In the genomic region with DNA sequence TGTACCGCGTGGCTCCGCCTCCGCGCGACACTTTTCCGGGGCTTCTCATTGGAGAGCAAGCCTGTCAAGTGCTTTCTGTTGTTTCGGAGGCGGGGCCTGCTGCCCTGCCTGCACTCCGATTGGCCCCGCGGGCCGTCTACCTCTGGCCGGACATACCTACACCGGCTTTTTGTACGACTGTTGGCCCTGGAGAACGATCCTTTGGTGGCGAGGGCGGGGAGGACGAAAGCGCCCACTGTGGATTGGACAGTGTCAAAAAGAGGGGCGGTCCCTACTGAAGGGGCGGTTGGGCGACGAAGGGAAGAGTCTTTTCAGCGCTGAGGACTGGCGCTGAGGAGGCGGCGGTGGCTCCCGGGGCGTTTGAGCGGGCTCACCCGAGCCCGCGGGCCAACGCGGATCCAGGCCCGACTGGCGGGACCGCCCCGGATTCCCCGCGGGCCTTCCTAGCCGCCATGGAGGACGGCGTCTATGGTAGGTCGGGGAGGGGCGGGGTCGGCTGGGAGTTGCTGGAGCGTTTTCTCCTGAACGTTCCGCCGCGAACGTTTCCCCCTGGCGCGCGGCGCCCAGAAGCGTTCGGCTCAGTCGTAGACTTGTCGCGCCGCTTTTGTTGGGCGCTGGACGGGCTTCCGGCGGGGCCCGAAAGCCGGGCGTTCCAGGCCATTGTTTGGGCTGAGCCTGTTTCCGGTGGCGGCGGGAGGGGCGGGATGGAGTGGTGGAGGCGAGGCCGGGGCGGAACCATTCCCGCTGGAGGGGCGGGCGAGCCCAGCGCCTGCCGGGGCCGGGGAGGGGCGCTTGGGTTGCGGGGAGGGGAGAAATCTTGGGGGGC, we compare ENCODE assay signal across 1 cellular context.
TF ChIP-seq lines count a peak whose summit lies in the region.

A gene with protein sequence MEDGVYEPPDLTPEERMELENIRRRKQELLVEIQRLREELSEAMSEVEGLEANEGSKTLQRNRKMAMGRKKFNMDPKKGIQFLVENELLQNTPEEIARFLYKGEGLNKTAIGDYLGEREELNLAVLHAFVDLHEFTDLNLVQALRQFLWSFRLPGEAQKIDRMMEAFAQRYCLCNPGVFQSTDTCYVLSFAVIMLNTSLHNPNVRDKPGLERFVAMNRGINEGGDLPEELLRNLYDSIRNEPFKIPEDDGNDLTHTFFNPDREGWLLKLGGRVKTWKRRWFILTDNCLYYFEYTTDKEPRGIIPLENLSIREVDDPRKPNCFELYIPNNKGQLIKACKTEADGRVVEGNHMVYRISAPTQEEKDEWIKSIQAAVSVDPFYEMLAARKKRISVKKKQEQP (plus strand): TSS at position 314 of the 826 bp plus-strand sequence. CDS start 139 bp downstream, at position 453.

TF ChIP-seq in HepG2, 621 proteins besides CTCF, POLR2A, EP300 and RAD21 (continued from another document and continues in another):
- TF ChIP-seq, protein P1, sequence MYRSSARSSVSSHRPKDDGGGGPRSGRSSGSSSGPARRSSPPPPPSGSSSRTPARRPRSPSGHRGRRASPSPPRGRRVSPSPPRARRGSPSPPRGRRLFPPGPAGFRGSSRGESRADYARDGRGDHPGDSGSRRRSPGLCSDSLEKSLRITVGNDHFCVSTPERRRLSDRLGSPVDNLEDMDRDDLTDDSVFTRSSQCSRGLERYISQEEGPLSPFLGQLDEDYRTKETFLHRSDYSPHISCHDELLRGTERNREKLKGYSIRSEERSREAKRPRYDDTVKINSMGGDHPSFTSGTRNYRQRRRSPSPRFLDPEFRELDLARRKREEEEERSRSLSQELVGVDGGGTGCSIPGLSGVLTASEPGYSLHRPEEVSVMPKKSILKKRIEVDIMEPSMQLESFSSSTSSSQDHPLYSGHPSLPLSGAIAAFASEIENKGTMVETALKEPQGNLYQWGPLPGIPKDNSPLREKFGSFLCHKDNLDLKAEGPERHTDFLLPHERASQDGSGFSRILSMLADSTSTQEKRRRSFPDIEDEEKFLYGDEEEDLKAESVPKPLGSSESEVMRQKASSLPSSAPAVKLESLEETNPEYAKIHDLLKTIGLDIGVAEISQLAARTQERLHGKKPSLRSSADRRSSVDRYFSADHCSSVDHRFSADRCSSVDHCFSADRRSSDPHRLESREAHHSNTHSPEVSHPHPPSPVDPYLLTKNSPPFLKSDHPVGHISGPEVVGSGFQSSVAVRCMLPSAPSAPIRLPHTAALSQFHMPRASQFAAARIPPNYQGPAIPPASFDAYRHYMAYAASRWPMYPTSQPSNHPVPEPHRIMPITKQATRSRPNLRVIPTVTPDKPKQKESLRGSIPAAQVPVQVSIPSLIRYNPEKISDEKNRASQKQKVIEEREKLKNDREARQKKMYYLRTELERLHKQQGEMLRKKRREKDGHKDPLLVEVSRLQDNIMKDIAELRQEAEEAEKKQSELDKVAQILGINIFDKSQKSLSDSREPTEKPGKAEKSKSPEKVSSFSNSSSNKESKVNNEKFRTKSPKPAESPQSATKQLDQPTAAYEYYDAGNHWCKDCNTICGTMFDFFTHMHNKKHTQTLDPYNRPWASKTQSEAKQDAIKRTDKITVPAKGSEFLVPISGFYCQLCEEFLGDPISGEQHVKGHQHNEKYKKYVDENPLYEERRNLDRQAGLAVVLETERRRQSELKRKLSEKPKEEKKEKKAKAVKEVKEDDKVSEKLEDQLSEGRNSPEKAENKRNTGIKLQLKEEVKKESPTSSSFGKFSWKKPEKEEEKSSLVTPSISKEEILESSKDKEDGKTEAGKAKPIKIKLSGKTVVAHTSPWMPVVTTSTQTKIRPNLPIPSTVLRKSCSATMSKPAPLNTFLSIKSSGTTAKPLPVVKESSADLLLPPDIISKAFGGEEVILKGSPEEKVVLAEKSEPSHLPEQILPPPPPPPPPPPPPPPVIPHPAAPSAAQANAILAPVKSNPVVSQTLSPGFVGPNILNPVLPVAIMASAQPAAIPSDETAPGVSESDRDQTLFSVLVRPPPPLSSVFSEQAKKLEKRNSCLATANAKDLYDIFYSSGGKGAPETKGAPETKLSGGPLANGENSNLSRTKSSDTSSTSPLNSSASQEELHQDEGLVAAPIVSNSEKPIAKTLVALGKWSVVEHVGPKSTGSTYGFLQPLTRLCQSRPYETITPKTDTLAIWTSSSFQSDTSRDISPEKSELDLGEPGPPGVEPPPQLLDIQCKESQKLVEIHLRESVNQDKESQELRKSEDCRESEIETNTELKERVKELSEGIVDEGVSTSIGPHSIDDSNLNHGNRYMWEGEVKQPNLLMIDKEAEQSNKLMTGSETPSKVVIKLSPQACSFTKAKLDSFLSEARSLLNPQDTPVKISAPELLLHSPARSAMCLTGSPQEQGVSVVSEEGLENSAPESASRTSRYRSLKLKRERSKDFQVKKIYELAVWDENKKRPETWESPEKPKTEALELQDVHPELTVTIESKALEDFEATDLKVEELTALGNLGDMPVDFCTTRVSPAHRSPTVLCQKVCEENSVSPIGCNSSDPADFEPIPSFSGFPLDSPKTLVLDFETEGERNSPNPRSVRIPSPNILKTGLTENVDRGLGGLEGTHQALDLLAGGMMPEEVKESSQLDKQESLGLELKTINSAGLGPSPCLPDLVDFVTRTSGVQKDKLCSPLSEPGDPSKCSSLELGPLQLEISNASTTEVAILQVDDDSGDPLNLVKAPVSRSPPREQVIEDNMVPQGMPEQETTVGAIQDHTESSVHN (CRISPR knock-in tag; IDR thresholded peaks at IDR 0.05): 0 out of 2 replicates have a peak, but pooled peaks have one; percentile 48
- no peak for TF ChIP-seq PAWR (CRISPR knock-in tag; IDR thresholded peaks at IDR 0.05; ENCODE audit: borderline replicate concordance)
- no peak; the same call in 1 of the 2 replicates for TF ChIP-seq REPIN1 (CRISPR knock-in tag; IDR thresholded peaks at IDR 0.05; ENCODE audit: borderline replicate concordance, low read depth)
- TF ChIP-seq FOXO1 (CRISPR knock-in tag; IDR thresholded peaks at IDR 0.05): no peak
- TF ChIP-seq KDM6A (CRISPR knock-in tag; IDR thresholded peaks at IDR 0.05; ENCODE audit: low read depth): no peak
- TF ChIP-seq ZMYM4 (CRISPR knock-in tag; IDR thresholded peaks at IDR 0.05): 0 out of 2 replicates have a peak, but pooled peaks have one; percentile 23
- TF ChIP-seq TCF12 (IDR thresholded peaks at IDR 0.05): no peak
- no peak for TF ChIP-seq TCF12 (CRISPR knock-in tag; IDR thresholded peaks at IDR 0.05)
- TF ChIP-seq RCOR2 (CRISPR knock-in tag; IDR thresholded peaks at IDR 0.05): no peak
- no peak for TF ChIP-seq POLR2AphosphoS2 (IDR thresholded peaks at IDR 0.05; ENCODE audit: low read depth, low read length)
- TF ChIP-seq ZNF317 (CRISPR knock-in tag; IDR thresholded peaks at IDR 0.05): no peak
- TF ChIP-seq, protein P2, sequence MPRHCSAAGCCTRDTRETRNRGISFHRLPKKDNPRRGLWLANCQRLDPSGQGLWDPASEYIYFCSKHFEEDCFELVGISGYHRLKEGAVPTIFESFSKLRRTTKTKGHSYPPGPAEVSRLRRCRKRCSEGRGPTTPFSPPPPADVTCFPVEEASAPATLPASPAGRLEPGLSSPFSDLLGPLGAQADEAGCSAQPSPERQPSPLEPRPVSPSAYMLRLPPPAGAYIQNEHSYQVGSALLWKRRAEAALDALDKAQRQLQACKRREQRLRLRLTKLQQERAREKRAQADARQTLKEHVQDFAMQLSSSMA (CRISPR knock-in tag; IDR thresholded peaks at IDR 0.05): no peak
- TF ChIP-seq MYC (CRISPR knock-in tag; IDR thresholded peaks at IDR 0.05; ENCODE audit: borderline replicate concordance): peak; percentile 16; the same call in 1 of the 2 replicates
- TF ChIP-seq, protein P3, sequence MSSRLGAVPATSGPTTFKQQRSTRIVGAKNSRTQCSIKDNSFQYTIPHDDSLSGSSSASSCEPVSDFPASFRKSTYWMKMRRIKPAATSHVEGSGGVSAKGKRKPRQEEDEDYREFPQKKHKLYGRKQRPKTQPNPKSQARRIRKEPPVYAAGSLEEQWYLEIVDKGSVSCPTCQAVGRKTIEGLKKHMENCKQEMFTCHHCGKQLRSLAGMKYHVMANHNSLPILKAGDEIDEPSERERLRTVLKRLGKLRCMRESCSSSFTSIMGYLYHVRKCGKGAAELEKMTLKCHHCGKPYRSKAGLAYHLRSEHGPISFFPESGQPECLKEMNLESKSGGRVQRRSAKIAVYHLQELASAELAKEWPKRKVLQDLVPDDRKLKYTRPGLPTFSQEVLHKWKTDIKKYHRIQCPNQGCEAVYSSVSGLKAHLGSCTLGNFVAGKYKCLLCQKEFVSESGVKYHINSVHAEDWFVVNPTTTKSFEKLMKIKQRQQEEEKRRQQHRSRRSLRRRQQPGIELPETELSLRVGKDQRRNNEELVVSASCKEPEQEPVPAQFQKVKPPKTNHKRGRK (CRISPR knock-in tag; IDR thresholded peaks at IDR 0.05): no peak
- TF ChIP-seq, protein P4, sequence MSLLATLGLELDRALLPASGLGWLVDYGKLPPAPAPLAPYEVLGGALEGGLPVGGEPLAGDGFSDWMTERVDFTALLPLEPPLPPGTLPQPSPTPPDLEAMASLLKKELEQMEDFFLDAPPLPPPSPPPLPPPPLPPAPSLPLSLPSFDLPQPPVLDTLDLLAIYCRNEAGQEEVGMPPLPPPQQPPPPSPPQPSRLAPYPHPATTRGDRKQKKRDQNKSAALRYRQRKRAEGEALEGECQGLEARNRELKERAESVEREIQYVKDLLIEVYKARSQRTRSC (CRISPR knock-in tag; IDR thresholded peaks at IDR 0.05; ENCODE audit: low read depth): no peak
- TF ChIP-seq ZNF333 (CRISPR knock-in tag; IDR thresholded peaks at IDR 0.05; ENCODE audit: borderline replicate concordance): no peak; the same call in 1 of the 2 replicates
- TF ChIP-seq ZNF546 (CRISPR knock-in tag; conservative IDR thresholded peaks at IDR 0.05): peak; percentile 88; the same call in 1 of the 2 replicates
- TF ChIP-seq THYN1 (CRISPR knock-in tag; IDR thresholded peaks at IDR 0.05; ENCODE audit: borderline replicate concordance, low read depth): no peak
- no peak for TF ChIP-seq MTA3 (CRISPR knock-in tag; IDR thresholded peaks at IDR 0.05)
- no peak; the same call in 1 of the 2 replicates for TF ChIP-seq CBFB (CRISPR knock-in tag; IDR thresholded peaks at IDR 0.05)
- 0 out of 2 replicates have a peak, but pooled peaks have one; percentile 57 for TF ChIP-seq NCOA1 (CRISPR knock-in tag; IDR thresholded peaks at IDR 0.05)
- no peak for TF ChIP-seq ZNF230 (CRISPR knock-in tag; IDR thresholded peaks at IDR 0.05)
- no peak for TF ChIP-seq HDAC6 (IDR thresholded peaks at IDR 0.05; ENCODE audit: low read depth, low read length)
- TF ChIP-seq ZNF510 (CRISPR knock-in tag; IDR thresholded peaks at IDR 0.05; ENCODE audit: low read depth): no peak
- no peak for TF ChIP-seq REXO4 (CRISPR knock-in tag; IDR thresholded peaks at IDR 0.05; ENCODE audit: borderline replicate concordance)
- TF ChIP-seq ZHX1 (CRISPR knock-in tag; IDR thresholded peaks at IDR 0.05; ENCODE audit: low read depth): no peak
- no peak for TF ChIP-seq ARNTL (CRISPR knock-in tag; IDR thresholded peaks at IDR 0.05)
- TF ChIP-seq NAIF1 (CRISPR knock-in tag; IDR thresholded peaks at IDR 0.05; ENCODE audit: borderline replicate concordance): no peak
- TF ChIP-seq ZNF496 (CRISPR knock-in tag; IDR thresholded peaks at IDR 0.05; ENCODE audit: insufficient replicate concordance): no peak
- no peak for TF ChIP-seq TBP (CRISPR knock-in tag; IDR thresholded peaks at IDR 0.05)
- no peak for TF ChIP-seq ZNF816 (CRISPR knock-in tag; IDR thresholded peaks at IDR 0.05; ENCODE audit: borderline replicate concordance)
- TF ChIP-seq ZNF17 (CRISPR knock-in tag; IDR thresholded peaks at IDR 0.05): no peak
- peak; percentile 83; the same call in 1 of the 2 replicates for TF ChIP-seq THAP9 (CRISPR knock-in tag; IDR thresholded peaks at IDR 0.05; ENCODE audit: borderline replicate concordance)
- TF ChIP-seq HOMEZ (CRISPR knock-in tag; IDR thresholded peaks at IDR 0.05; ENCODE audit: low read depth): no peak
- TF ChIP-seq ZNF292 (CRISPR knock-in tag; IDR thresholded peaks at IDR 0.05; ENCODE audit: borderline replicate concordance, low read depth): no peak
- TF ChIP-seq SP1 (IDR thresholded peaks at IDR 0.05): peak; percentile 64; the same call in 1 of the 2 replicates
- TF ChIP-seq SP1 (CRISPR knock-in tag; IDR thresholded peaks at IDR 0.05): peak; percentile 76
